8 cellular contexts compared by ENCODE assay signal in genomic region chr5:128537999-128538248, GRCh38. TPM values are rescaled to one million over a fixed set of nuclear protein-coding genes. Genes with fewer than 3 reads are reported as not detected.
DNase-seq lines count a peak whose midpoint lies in the region; ATAC-seq and TF ChIP-seq lines count a peak whose summit lies in the region.

TSS of gene FBN2 (minus strand) at chr5:128538245. CDS start at chr5:128537603, 642 bp downstream.

- no peak within 1 kb of the TSS for H3K27ac ChIP-seq in smooth muscle cell (ENCODE audit: low read depth)

- peaks cover 6% of the 10 kb centered on the region for H3K79me2 ChIP-seq in smooth muscle cell (ENCODE audit: low read depth)

- TF ChIP-seq CTCF in astrocyte of the cerebellum (IDR thresholded peaks at IDR 0.05; ENCODE audit: low read depth, low read length, missing control alignments), result no peak
- TF ChIP-seq CTCF in smooth muscle cell (IDR thresholded peaks at IDR 0.05; ENCODE audit: borderline replicate concordance, insufficient read depth, poor library complexity, severe bottlenecking), result no peak

- no peaks in the 10 kb centered on the region for H4K20me1 ChIP-seq in smooth muscle cell (ENCODE audit: low read depth)

- peak; percentile 34 for ATAC-seq in GM19463 (IDR thresholded peaks at IDR 0.05; ENCODE audit: unreplicated experiment)
- ATAC-seq in GM18873 (IDR thresholded peaks at IDR 0.05; ENCODE audit: low FRiP score, unreplicated experiment), result no peak
- no peak for ATAC-seq in HG02840 (IDR thresholded peaks at IDR 0.05; ENCODE audit: low FRiP score, unreplicated experiment)

- H3K9me3 ChIP-seq in iPS-18c (ENCODE audit: control insufficient read depth, insufficient read depth, low read length) (peaks cover 2% of the 10 kb centered on the region), smooth muscle cell (replicated peaks; ENCODE audit: low read depth) (no peaks in the 10 kb centered on the region)

- H3K4me3 ChIP-seq in astrocyte of the cerebellum (ENCODE audit: low read depth, low read length) (peak within 1 kb of the TSS; percentile 82), iPS-18c (ENCODE audit: insufficient read depth, low read depth, low read length) (peak within 1 kb of the TSS; percentile 71), smooth muscle cell (peak within 1 kb of the TSS; percentile 90)

- H3K4me2 ChIP-seq in smooth muscle cell, result peak within 1 kb of the TSS; percentile 99

- H3K4me1 ChIP-seq in smooth muscle cell (ENCODE audit: low read depth), result peaks cover 8% of the 10 kb centered on the region

- peak within 1 kb of the TSS; percentile 23 for H3K9ac ChIP-seq in smooth muscle cell (ENCODE audit: low read depth)

- H2AFZ ChIP-seq in smooth muscle cell (ENCODE audit: low read depth), result peak within 1 kb of the TSS; percentile 99

- no peaks in the 10 kb centered on the region for H3K36me3 ChIP-seq in smooth muscle cell (ENCODE audit: low read depth)

- peaks cover 7% of the 10 kb centered on the region for H3K27me3 ChIP-seq in smooth muscle cell (ENCODE audit: low read depth)

- H3F3A ChIP-seq in smooth muscle cell (ENCODE audit: low read depth), result peaks cover 17% of the 10 kb centered on the region

- under 1% methylated on average over 24 of the region's 26 CpGs for WGBS in smooth muscle cell (ENCODE audit: low lambda C conversion rate)

- DNase-seq in astrocyte of the cerebellum (ENCODE audit: low read depth), result no peak
- peak; percentile 24 for DNase-seq in smooth muscle cell (lab: John Stamatoyannopoulos, UW; ENCODE audit: unreplicated experiment)
- no peak for DNase-seq in OCI-M2 (lab: John Stamatoyannopoulos, UW; ENCODE audit: unreplicated experiment)
- DNase-seq in SHP77 (lab: John Stamatoyannopoulos, UW), result no peak

- in situ Hi-C loops in astrocyte of the cerebellum (cut with HindIII; ENCODE audit: low sequenced_read_pairs), result no loop called here

RNA-seq across cellular contexts. Expression of gene FBN2, which starts in this region (rescaled TPM):
- total RNA-seq in smooth muscle cell, result 25.9 and 36.5 TPM in 2 replicates
- 10.0 and 17.2 TPM in 2 replicates for polyA plus RNA-seq in smooth muscle cell
